Comparison of ENCODE assay signal across 8 cellular contexts in genomic region chr19:45468803-45469131, GRCh38. TPM values are rescaled to one million over a fixed set of nuclear protein-coding genes. Genes with fewer than 3 reads are reported as not detected.
DNase-seq lines count a peak whose midpoint lies in the region; ATAC-seq and TF ChIP-seq lines count a peak whose summit lies in the region.

No MANE protein-coding gene starts in this region.

- H3K27ac ChIP-seq in sigmoid colon, result peak overlapping the region; percentile 94 to 97 (median 96)

- WGBS in sigmoid colon, 2 donors, result 0% methylated on average over 19 of the region's 19 CpGs

- TF ChIP-seq CTCF in sigmoid colon (IDR thresholded peaks at IDR 0.05), result no peak

- TF ChIP-seq POLR2A in sigmoid colon (IDR thresholded peaks at IDR 0.05), result no peak

- peak overlapping the region; percentile 48 to 76 (median 72) for H3K4me3 ChIP-seq in sigmoid colon

- DNase-seq in Right ventricle myocardium superior, result no peak
- no peak for DNase-seq in sigmoid colon
- no peak for DNase-seq in GM19238 (ENCODE audit: insufficient read length, low spot score)
- no peak for DNase-seq in D341Med (ENCODE audit: low spot score)
- no peak for DNase-seq in NCI-H2081 (lab: John Stamatoyannopoulos, UW)

- no peaks in the 10 kb centered on the region for H3K36me3 ChIP-seq in sigmoid colon

- H3K27me3 ChIP-seq in sigmoid colon, result no peaks in the 10 kb centered on the region

- H3K4me1 ChIP-seq in sigmoid colon, result peaks cover 0 to 36% (median 30%) of the 10 kb centered on the region in 4 donors

- H3K9me3 ChIP-seq in sigmoid colon, result no peaks in the 10 kb centered on the region

- peak; percentile 37 for ATAC-seq in GM19035 (IDR thresholded peaks at IDR 0.05; ENCODE audit: unreplicated experiment)
- peak; percentile 13 for ATAC-seq in HG03108 (IDR thresholded peaks at IDR 0.05; ENCODE audit: unreplicated experiment)
- ATAC-seq in activated CD4-positive, CD25-positive, alpha-beta regulatory T cell treated with anti-CD3 and anti-CD28 coated beads, Interleukin-2, amount 50 U/mL, for 24 hours, result peak; percentile 31 to 41
- ATAC-seq in Right ventricle myocardium superior (ENCODE audit: poor library complexity), result peak; percentile 9

- no peak for TF ChIP-seq EP300 in sigmoid colon (IDR thresholded peaks at IDR 0.05)

- intact Hi-C loops in Right ventricle myocardium superior (cut with DNase I) (no loop called here), sigmoid colon (cut with DNase I) (no loop called here)

RNA-seq across cellular contexts. Expression of gene FOSB, which starts 1.0 kb away (rescaled TPM):
- 0.51 TPM for total RNA-seq in Right ventricle myocardium superior
- total RNA-seq in sigmoid colon, result 10 to 100 TPM in 3 of 4 donors, 1 to 10 TPM in 1; 1.1 to 28.1 (median 23.1) TPM
- polyA plus RNA-seq in sigmoid colon, result 10 to 100 TPM in 1 of 3 donors, 1 to 10 TPM in 2; 3.7 to 11.0 (median 5.4) TPM

RNA-seq across cellular contexts. Expression of gene RTN2, which starts 28.1 kb away (rescaled TPM):
- total RNA-seq in Right ventricle myocardium superior (29.9 TPM), sigmoid colon (10 to 100 TPM; 15.0 to 23.5 (median 19.2) TPM)
- 10 to 100 TPM in 2 of 3 donors, 1 to 10 TPM in 1; 9.5 to 15.0 (median 12.0) TPM for polyA plus RNA-seq in sigmoid colon

RNA-seq across cellular contexts. Expression of gene PPM1N, which starts 29.5 kb away (rescaled TPM):
- 0.75 TPM for total RNA-seq in Right ventricle myocardium superior
- 1 to 10 TPM; 1.2 to 2.5 (median 2.2) TPM for total RNA-seq in sigmoid colon
- polyA plus RNA-seq in sigmoid colon, result 1 to 10 TPM; 3.0 to 4.2 (median 3.5) TPM

RNA-seq across cellular contexts. Expression of gene VASP, which starts 38.5 kb away (rescaled TPM):
- total RNA-seq in Right ventricle myocardium superior, result 42.9 TPM
- total RNA-seq in sigmoid colon, result 100 to 1,000 TPM; 101 to 205 (median 128) TPM
- 100 to 1,000 TPM; 160 to 223 (median 164) TPM for polyA plus RNA-seq in sigmoid colon

RNA-seq across cellular contexts. Expression of gene ERCC1, which starts 45.0 kb away (rescaled TPM):
- total RNA-seq in Right ventricle myocardium superior (163 TPM), sigmoid colon (10 to 100 TPM; 41.8 to 67.0 (median 64.4) TPM)
- polyA plus RNA-seq in sigmoid colon, result 10 to 100 TPM; 27.3 to 31.8 (median 30.1) TPM
